ENCODE assay signal across 21 cellular contexts in genomic region chr14:77892381-77892871, GRCh38.
DNase-seq lines count a peak whose midpoint lies in the region; ATAC-seq and TF ChIP-seq lines count a peak whose summit lies in the region.
"Had no signal": no experiment of that assay in that cellular context is flagged by ENCODE, and none has a peak within 500 bp of the region (broad histone marks: within the 10 kb centered on the region; RNA-seq: fewer than 3 reads in every experiment).

No MANE protein-coding gene starts in this region.

- no peaks in the 10 kb centered on the region for H3K27me3 ChIP-seq in CD8-positive, alpha-beta T cell (ENCODE audit: insufficient read depth, low read length)
- H3K27me3 ChIP-seq: breast epithelium had no signal

- no peak overlapping the region for H3K4me3 Mint-ChIP-seq in HFFc6
- H3K4me3 Mint-ChIP-seq in CD8-positive, alpha-beta T cell: no peak overlapping the region
- H3K4me3 Mint-ChIP-seq: activated T-cell treated with anti-CD3 and anti-CD28 coated beads, Interleukin-2, amount 50 U/mL, for 24 hours; neural crest cell; T-helper 17 cell; type B pancreatic cell had no signal

- CTCF ChIA-PET in CD8-positive, alpha-beta T cell (lab: Charles Lee): no interaction called here

- TF ChIP-seq CTCF in VCaP (conservative IDR thresholded peaks at IDR 0.05) (no peak), cardiac fibroblast (IDR thresholded peaks at IDR 0.05; ENCODE audit: low read depth, low read length) (peak; percentile 23), HFFc6 (IDR thresholded peaks at IDR 0.05) (no peak)
- TF ChIP-seq CTCF in CD8-positive, alpha-beta T cell (IDR thresholded peaks at IDR 0.05): no peak

- peaks cover 1% of the 10 kb centered on the region; the same call in 1 of the 2 replicates for H3K27me3 Mint-ChIP-seq in HFFc6 (ENCODE audit: insufficient read depth)
- H3K27me3 Mint-ChIP-seq in CD8-positive, alpha-beta T cell (ENCODE audit: low read depth): no peaks in the 10 kb centered on the region
- H3K27me3 Mint-ChIP-seq: activated T-cell treated with anti-CD3 and anti-CD28 coated beads, Interleukin-2, amount 50 U/mL, for 24 hours; T-helper 17 cell; type B pancreatic cell had no signal

- peaks cover 35% of the 10 kb centered on the region for H3K4me1 Mint-ChIP-seq in HFFc6 (ENCODE audit: low read depth)
- H3K4me1 Mint-ChIP-seq in CD8-positive, alpha-beta T cell (ENCODE audit: low read depth): no peaks in the 10 kb centered on the region
- H3K4me1 Mint-ChIP-seq: neural crest cell, T-helper 17 cell had no signal

- peak; percentile 36 to 66 for DNase-seq in cardiac fibroblast (ENCODE audit: low read depth in 2 of 2)
- DNase-seq in left cardiac atrium: no peak
- DNase-seq in renal cortical epithelial cell (ENCODE audit: low read depth): peak; percentile 9
- DNase-seq in HFFc6: no peak
- no peak for DNase-seq in Ammon's horn (ENCODE audit: low spot score)
- no peak for DNase-seq in CD8-positive, alpha-beta T cell
- DNase-seq: activated CD4-positive, alpha-beta T cell treated with anti-CD3 and anti-CD28 coated beads for 48 hours; activated gamma-delta T cell treated with Interleukin-2 at 50 U/mL for 16 hours; activated T-cell treated with anti-CD3 and anti-CD28 coated beads, Interleukin-2, amount 50 U/mL, for 24 hours; hypothalamus; KBM-7; NCI-H524; SK-N-SH; T-helper 17 cell had no signal

- no peaks in the 10 kb centered on the region for H3K9me3 ChIP-seq in CD8-positive, alpha-beta T cell (ENCODE audit: low read length)
- H3K9me3 ChIP-seq: breast epithelium, SK-N-SH had no signal

- no peaks in the 10 kb centered on the region for H3K4me1 ChIP-seq in CD8-positive, alpha-beta T cell (ENCODE audit: insufficient read depth, low read length)
- H3K4me1 ChIP-seq: breast epithelium had no signal

- no peak overlapping the region for H3K27ac Mint-ChIP-seq in HFFc6
- H3K27ac Mint-ChIP-seq in CD8-positive, alpha-beta T cell: no peak overlapping the region
- H3K27ac Mint-ChIP-seq: activated T-cell treated with anti-CD3 and anti-CD28 coated beads, Interleukin-2, amount 50 U/mL, for 24 hours; T-helper 17 cell; type B pancreatic cell had no signal

- no peak overlapping the region for H3K4me3 ChIP-seq in cardiac fibroblast (replicated peaks in 1 of 2; ENCODE audit: low read depth in 2 of 2, low read length in 2 of 2)
- no peak overlapping the region for H3K4me3 ChIP-seq in CD8-positive, alpha-beta T cell (ENCODE audit: low read depth, low read length)
- H3K4me3 ChIP-seq: breast epithelium, lung had no signal

- ATAC-seq in left cardiac atrium (peak; percentile 12 to 81), GM21390 (IDR thresholded peaks at IDR 0.05; ENCODE audit: unreplicated experiment) (no peak)
- ATAC-seq in CD8-positive, alpha-beta T cell: no peak
- ATAC-seq: T-helper 17 cell had no signal

- POLR2A ChIA-PET in CD8-positive, alpha-beta T cell (lab: Charles Lee): no interaction called here

- peaks cover 12% of the 10 kb centered on the region for H3K9me3 Mint-ChIP-seq in HFFc6
- peaks cover 12% of the 10 kb centered on the region for H3K9me3 Mint-ChIP-seq in CD8-positive, alpha-beta T cell

- peaks cover 24% of the 10 kb centered on the region for H3K36me3 Mint-ChIP-seq in HFFc6 (ENCODE audit: low read depth)
- peaks cover 62% of the 10 kb centered on the region for H3K36me3 Mint-ChIP-seq in CD8-positive, alpha-beta T cell

- H3K27ac ChIP-seq in VCaP: peak overlapping the region; percentile 67; the same call in 1 of the 2 replicates
- no peak overlapping the region for H3K27ac ChIP-seq in CD8-positive, alpha-beta T cell (ENCODE audit: low read depth, low read length)
- H3K27ac ChIP-seq: breast epithelium, RWPE1 had no signal

- intact Hi-C loops in left cardiac atrium (cut with DNase I): no loop called here
- intact Hi-C loops in CD8-positive, alpha-beta T cell (cut with DNase I, micrococcal nuclease): no loop called here

- H3K36me3 ChIP-seq in CD8-positive, alpha-beta T cell (ENCODE audit: insufficient read depth, low read length): no peaks in the 10 kb centered on the region
- H3K36me3 ChIP-seq: breast epithelium had no signal

Comparison
In these comparisons a context has a peak if more than half of its experiments do, and no peak if none do; other contexts are left out.
1. DNase-seq: peak in cardiac fibroblast (2 of 2) and renal cortical epithelial cell (single experiment); none in left cardiac atrium (single experiment), HFFc6 (single experiment), Ammon's horn (single experiment) and CD8-positive, alpha-beta T cell (0 of 7).
2. ATAC-seq: peak in left cardiac atrium (2 of 2); none in GM21390 (single experiment) and CD8-positive, alpha-beta T cell (single experiment).